8 cellular contexts compared by ENCODE assay signal in the genomic region with DNA sequence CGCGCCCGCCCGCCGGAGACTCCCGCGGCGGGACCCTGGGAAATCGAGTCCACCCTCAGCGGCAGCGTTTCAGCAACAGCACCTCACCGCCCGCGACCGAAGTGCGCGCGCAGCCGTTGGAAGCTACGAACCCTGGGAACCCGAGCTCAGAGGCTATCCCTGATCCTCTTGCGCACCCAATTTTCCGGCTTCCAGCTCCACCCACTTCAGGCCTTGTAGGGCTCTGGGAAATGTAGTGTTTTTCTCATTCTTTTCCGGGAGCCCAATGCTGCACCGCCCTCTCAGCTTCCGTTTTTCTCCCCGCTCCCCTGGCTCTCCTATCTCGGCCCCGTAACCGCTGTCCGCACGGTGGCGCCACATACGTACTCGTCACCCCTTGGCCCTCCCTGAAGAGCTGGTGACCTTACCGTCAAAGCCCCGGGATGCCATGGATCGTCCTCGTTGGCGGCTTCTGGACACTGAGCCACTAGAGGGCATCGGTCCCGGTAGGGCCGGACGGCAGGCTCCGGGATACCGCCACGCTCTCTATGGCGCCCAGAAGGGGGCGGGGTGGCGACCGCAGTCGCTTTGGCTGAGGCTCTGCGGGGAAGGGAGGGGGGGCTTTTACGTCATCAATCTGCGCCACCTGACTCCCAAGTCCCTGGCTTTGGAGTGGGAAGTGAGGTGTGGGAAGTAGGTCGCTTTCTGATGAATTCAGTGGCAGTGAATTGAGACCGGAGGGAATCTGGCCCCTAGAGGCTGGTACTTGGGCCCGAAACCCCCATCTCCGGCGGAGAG. TPM values are rescaled to one million over a fixed set of nuclear protein-coding genes. Genes with fewer than 3 reads are reported as not detected.
DNase-seq lines count a peak whose midpoint lies in the region; ATAC-seq and TF ChIP-seq lines count a peak whose summit lies in the region.

ODR4 (plus strand) TSS at position 687 of the 777 bp plus-strand sequence. CDS start 3,948 bp downstream, outside the sequence.
TPR (minus strand) TSS at position 102 of the 777 bp plus-strand sequence. CDS start 225 bp downstream, outside the sequence.

- TF ChIP-seq EP300 in esophagus muscularis mucosa (IDR thresholded peaks at IDR 0.05) = no peak

- TF ChIP-seq POLR2A in Peyer's patch (IDR thresholded peaks at IDR 0.05) (peak; percentile 48 to 79), esophagus muscularis mucosa (IDR thresholded peaks at IDR 0.05; ENCODE audit: low read depth) (peak; percentile 35)

- H3K27me3 Mint-ChIP-seq in activated T-cell treated with anti-CD3 and anti-CD28 coated beads, Interleukin-2, amount 50 U/mL, for 72 hours (ENCODE audit: low read depth) = no peaks in the 10 kb centered on the region

- peaks cover 79% of the 10 kb centered on the region for H3K79me2 ChIP-seq in KMS-11 (ENCODE audit: insufficient read depth, low read depth)

- peak within 1 kb of the TSS; percentile 91 for H3K9ac ChIP-seq in KMS-11

- H3K4me3 Mint-ChIP-seq in activated T-cell treated with anti-CD3 and anti-CD28 coated beads, Interleukin-2, amount 50 U/mL, for 72 hours = peak within 1 kb of the TSS; percentile 98 to 100
- H3K4me3 Mint-ChIP-seq in stimulated activated effector memory CD8-positive, alpha-beta T cell treated with anti-CD3 and anti-CD28 coated beads, Interleukin-12 subunit alpha, Interleukin-12 subunit beta, amount 100 ng/mL, for 72 hours = peak within 1 kb of the TSS; percentile 97

- H3K4me1 ChIP-seq in KMS-11 (ENCODE audit: low read depth, poor library complexity, severe bottlenecking) = peaks cover 32% of the 10 kb centered on the region
- H3K4me1 ChIP-seq in Peyer's patch = peaks cover 0 to 24% (median 0%) of the 10 kb centered on the region in 4 donors
- peaks cover 25 to 43% (median 40%) of the 10 kb centered on the region in 4 donors for H3K4me1 ChIP-seq in esophagus muscularis mucosa

- 2% methylated on average over 18 of the region's 60 CpGs for WGBS in esophagus muscularis mucosa

- no peaks in the 10 kb centered on the region for H3K9me3 Mint-ChIP-seq in activated T-cell treated with anti-CD3 and anti-CD28 coated beads, Interleukin-2, amount 50 U/mL, for 72 hours
- no peaks in the 10 kb centered on the region for H3K9me3 Mint-ChIP-seq in stimulated activated effector memory CD8-positive, alpha-beta T cell treated with anti-CD3 and anti-CD28 coated beads, Interleukin-12 subunit alpha, Interleukin-12 subunit beta, amount 100 ng/mL, for 72 hours

- H3K4me2 ChIP-seq in KMS-11 = peak within 1 kb of the TSS; percentile 98

- intact Hi-C loops in esophagus muscularis mucosa (cut with DNase I) = no loop called here

- peaks cover 65% of the 10 kb centered on the region for H3K4me1 Mint-ChIP-seq in activated T-cell treated with anti-CD3 and anti-CD28 coated beads, Interleukin-2, amount 50 U/mL, for 72 hours (ENCODE audit: low read depth)
- H3K4me1 Mint-ChIP-seq in stimulated activated effector memory CD8-positive, alpha-beta T cell treated with anti-CD3 and anti-CD28 coated beads, Interleukin-12 subunit alpha, Interleukin-12 subunit beta, amount 100 ng/mL, for 72 hours = peaks cover 20% of the 10 kb centered on the region

- peaks cover 15 to 24% of the 10 kb centered on the region in 2 donors for H3K36me3 Mint-ChIP-seq in activated T-cell treated with anti-CD3 and anti-CD28 coated beads, Interleukin-2, amount 50 U/mL, for 72 hours (ENCODE audit: insufficient read depth in 2 of 2)
- peaks cover 77% of the 10 kb centered on the region for H3K36me3 Mint-ChIP-seq in stimulated activated effector memory CD8-positive, alpha-beta T cell treated with anti-CD3 and anti-CD28 coated beads, Interleukin-12 subunit alpha, Interleukin-12 subunit beta, amount 100 ng/mL, for 72 hours

- no peaks in the 10 kb centered on the region for H3K9me3 ChIP-seq in Peyer's patch
- H3K9me3 ChIP-seq in esophagus muscularis mucosa = no peaks in the 10 kb centered on the region

- peaks cover 7% of the 10 kb centered on the region for H4K20me1 ChIP-seq in KMS-11 (ENCODE audit: insufficient read depth)

- peak; percentile 99 for DNase-seq in DMS79 (lab: John Stamatoyannopoulos, UW)
- peak; percentile 96 to 98 (median 98) for DNase-seq in Peyer's patch
- DNase-seq in activated T-cell treated with anti-CD3 and anti-CD28 coated beads, Interleukin-2, amount 50 U/mL, for 72 hours = peak; percentile 93 to 97
- peak; percentile 99 for DNase-seq in esophagus muscularis mucosa (ENCODE audit: extremely low spot score)
- DNase-seq in myocyte (ENCODE audit: low read depth) = peak; percentile 100
- DNase-seq in stimulated activated effector memory CD8-positive, alpha-beta T cell treated with anti-CD3 and anti-CD28 coated beads, Interleukin-12 subunit alpha, Interleukin-12 subunit beta, amount 100 ng/mL, for 72 hours (ENCODE audit: low spot score in 2 of 2) = peak; percentile 93 to 98

- peak; percentile 85 for ATAC-seq in GM21723 (IDR thresholded peaks at IDR 0.05; ENCODE audit: unreplicated experiment)
- ATAC-seq in activated T-cell treated with anti-CD3 and anti-CD28 coated beads, Interleukin-2, amount 50 U/mL, for 72 hours (replicated peaks in 1 of 2) = peak; percentile 89 to 90
- ATAC-seq in stimulated activated effector memory CD8-positive, alpha-beta T cell treated with anti-CD3 and anti-CD28 coated beads, Interleukin-12 subunit alpha, Interleukin-12 subunit beta, amount 100 ng/mL, for 72 hours = peak; percentile 91

- H3K27me3 ChIP-seq in KMS-11 (ENCODE audit: insufficient read depth, low read depth) = no peaks in the 10 kb centered on the region
- H3K27me3 ChIP-seq in Peyer's patch = no peaks in the 10 kb centered on the region
- no peaks in the 10 kb centered on the region for H3K27me3 ChIP-seq in esophagus muscularis mucosa

- H3K27ac ChIP-seq in KMS-11 (peak within 1 kb of the TSS; percentile 87), Peyer's patch (peak within 1 kb of the TSS; percentile 90 to 96 (median 94)), esophagus muscularis mucosa (replicated peaks in 1 of 4) (peak within 1 kb of the TSS; percentile 95 to 98 (median 96))

- TF ChIP-seq CTCF in KMS-11 (conservative IDR thresholded peaks at IDR 0.05; ENCODE audit: low read depth, low read length) = peak; percentile 99
- peak; percentile 79 to 99 (median 96) for TF ChIP-seq CTCF in Peyer's patch (IDR thresholded peaks at IDR 0.05)
- peak; percentile 83 to 90 (median 85) for TF ChIP-seq CTCF in esophagus muscularis mucosa (IDR thresholded peaks at IDR 0.05)

- peak within 1 kb of the TSS; percentile 99 for H3K27ac Mint-ChIP-seq in activated T-cell treated with anti-CD3 and anti-CD28 coated beads, Interleukin-2, amount 50 U/mL, for 72 hours
- peak within 1 kb of the TSS; percentile 98 for H3K27ac Mint-ChIP-seq in stimulated activated effector memory CD8-positive, alpha-beta T cell treated with anti-CD3 and anti-CD28 coated beads, Interleukin-12 subunit alpha, Interleukin-12 subunit beta, amount 100 ng/mL, for 72 hours

- H3K36me3 ChIP-seq in KMS-11 (ENCODE audit: insufficient read depth) (peaks cover 23% of the 10 kb centered on the region; the same call in 1 of the 2 replicates), Peyer's patch (peaks cover 0 to 23% (median 0%) of the 10 kb centered on the region in 3 donors), esophagus muscularis mucosa (peaks cover 0 to 34% (median 21%) of the 10 kb centered on the region in 4 donors)

- peak within 1 kb of the TSS; percentile 82 for H2AFZ ChIP-seq in KMS-11 (ENCODE audit: low read depth)

- H3K4me3 ChIP-seq in KMS-11 (IDR thresholded peaks at IDR 0.05; ENCODE audit: insufficient read depth, low read depth, low read length) = peak within 1 kb of the TSS; percentile 83
- peak within 1 kb of the TSS; percentile 77 to 93 (median 85) for H3K4me3 ChIP-seq in Peyer's patch
- H3K4me3 ChIP-seq in esophagus muscularis mucosa = peak within 1 kb of the TSS; percentile 68 to 90 (median 78)

RNA-seq across cellular contexts. Expression of gene ODR4, which starts in this region (rescaled TPM):
- total RNA-seq in Peyer's patch (10 to 100 TPM; 16.5 to 30.7 (median 23.8) TPM), esophagus muscularis mucosa (10 to 100 TPM in 3 of 4 donors, 1 to 10 TPM in 1; 8.4 to 14.9 (median 11.8) TPM), myocyte (14.4 and 15.3 TPM in 2 replicates)
- 10 to 100 TPM; 15.7 to 17.5 TPM for total RNA-seq in activated T-cell treated with anti-CD3 and anti-CD28 coated beads, Interleukin-2, amount 50 U/mL, for 72 hours
- polyA plus RNA-seq in myocyte (2012) = 7.2 TPM

RNA-seq across cellular contexts. Expression of gene TPR, which starts in this region (rescaled TPM):
- 100 to 1,000 TPM in 2 of 4 donors, 10 to 100 TPM in 2; 81.1 to 138 (median 112) TPM for total RNA-seq in Peyer's patch
- total RNA-seq in activated T-cell treated with anti-CD3 and anti-CD28 coated beads, Interleukin-2, amount 50 U/mL, for 72 hours = 100 to 1,000 TPM; 133 to 151 TPM
- total RNA-seq in esophagus muscularis mucosa = 10 to 100 TPM; 61.6 to 78.3 (median 72.8) TPM
- 54.1 and 56.9 TPM in 2 replicates for total RNA-seq in myocyte
- 13.1 TPM for polyA plus RNA-seq in myocyte (2012)

Comparison
In these comparisons a context has a peak if more than half of its experiments do, and no peak if none do; other contexts are left out.
1. Peak in every context shown above with its lines: DNase-seq, ATAC-seq, H3K4me3 ChIP-seq and H3K27ac ChIP-seq.